In genomic region chr11:102390667-102391449, GRCh38 we compare ENCODE assay signal across 8 cellular contexts. TPM values are rescaled to one million over a fixed set of nuclear protein-coding genes. Genes with fewer than 3 reads are reported as not detected.
DNase-seq lines count a peak whose midpoint lies in the region; ATAC-seq and TF ChIP-seq lines count a peak whose summit lies in the region.

No MANE protein-coding gene starts in this region.

- peaks cover 7% of the 10 kb centered on the region for H3K79me2 ChIP-seq in parathyroid adenoma

- peak; percentile 28 for DNase-seq in G401 (ENCODE audit: low spot score)
- DNase-seq in HuH-7.5 (ENCODE audit: low spot score) = peak; percentile 19
- peak; percentile 78 for DNase-seq in RKO (ENCODE audit: low spot score)
- DNase-seq in activated naive CD4-positive, alpha-beta T cell treated with Interleukin-2 at 50 U/mL for 16 hours = peak; percentile 62

- H3K27me3 ChIP-seq in gastroesophageal sphincter = no peaks in the 10 kb centered on the region
- H3K27me3 ChIP-seq in parathyroid adenoma (ENCODE audit: control insufficient read depth, insufficient read depth, low read length) = no peaks in the 10 kb centered on the region

- H3K27ac ChIP-seq in gastroesophageal sphincter (no peak overlapping the region), parathyroid adenoma (no peak overlapping the region)

- TF ChIP-seq EP300 in gastroesophageal sphincter (IDR thresholded peaks at IDR 0.05) = no peak

- H3K4me2 ChIP-seq in parathyroid adenoma (ENCODE audit: low read length) = no peak overlapping the region

- H3K9ac ChIP-seq in parathyroid adenoma = no peak overlapping the region

- peaks cover 0 to 84% of the 10 kb centered on the region in 2 donors for H3K36me3 ChIP-seq in gastroesophageal sphincter
- H3K36me3 ChIP-seq in parathyroid adenoma (ENCODE audit: control insufficient read depth, insufficient read depth, low read length) = no peaks in the 10 kb centered on the region

- H3K4me1 ChIP-seq in gastroesophageal sphincter (peaks cover 0 to 4% (median 0%) of the 10 kb centered on the region in 3 donors), parathyroid adenoma (no peaks in the 10 kb centered on the region)

- TF ChIP-seq POLR2A in gastroesophageal sphincter (IDR thresholded peaks at IDR 0.05) = no peak

- ATAC-seq in GM21619 (IDR thresholded peaks at IDR 0.05; ENCODE audit: unreplicated experiment) (peak; percentile 90), gastroesophageal sphincter (peak; percentile 71), HG02840 (IDR thresholded peaks at IDR 0.05; ENCODE audit: low FRiP score, unreplicated experiment) (no peak)

- no peak overlapping the region for H3K4me3 ChIP-seq in gastroesophageal sphincter
- H3K4me3 ChIP-seq in parathyroid adenoma (ENCODE audit: low read depth, low read length) = no peak overlapping the region

- peak; percentile 74 to 88 (median 81) for TF ChIP-seq CTCF in gastroesophageal sphincter (IDR thresholded peaks at IDR 0.05)
- TF ChIP-seq CTCF in parathyroid adenoma (IDR thresholded peaks at IDR 0.05) = peak; percentile 78

- 20 to 72% methylated on average over 1 to 4 of the region's 11 CpGs for WGBS in gastroesophageal sphincter (ENCODE audit: low coverage in 1 of 2), 2 donors

- no peak overlapping the region for H2AFZ ChIP-seq in parathyroid adenoma

- in situ Hi-C loops in G401 (cut with HindIII; ENCODE audit: low sequenced_read_pairs) = no loop called here

- no peaks in the 10 kb centered on the region for H3K9me3 ChIP-seq in gastroesophageal sphincter
- no peaks in the 10 kb centered on the region for H3K9me3 ChIP-seq in parathyroid adenoma (ENCODE audit: control insufficient read depth, low read length)

RNA-seq across cellular contexts. Expression of gene BIRC2, which starts 43.8 kb away (rescaled TPM):
- 97.0 and 105 TPM in 2 replicates for total RNA-seq in G401 (2014; rRNA removed; shearing (Covaris generic))
- total RNA-seq in gastroesophageal sphincter = 10 to 100 TPM; 22.4 to 58.2 (median 34.0) TPM

Comparison
In these comparisons a context has a peak if more than half of its experiments do, and no peak if none do; other contexts are left out.
1. DNase-seq: peak in every context shown above with its lines; median percentile 78 in RKO; 62 in activated naive CD4-positive, alpha-beta T cell treated with Interleukin-2 at 50 U/mL for 16 hours; 28 in G401; 19 in HuH-7.5.